Comparison of ENCODE assay signal across 8 cellular contexts in genomic region chr11:108593214-108593909, GRCh38. TPM values are rescaled to one million over a fixed set of nuclear protein-coding genes. Genes with fewer than 3 reads are reported as not detected.
DNase-seq lines count a peak whose midpoint lies in the region; ATAC-seq and TF ChIP-seq lines count a peak whose summit lies in the region.

TSS of gene EXPH5 (minus strand) at chr11:108593768. CDS start at chr11:108593536, 232 bp downstream.

- H3K9ac ChIP-seq in adipocyte (ENCODE audit: low read length) = peak within 1 kb of the TSS; percentile 52
- no peak within 1 kb of the TSS for H3K9ac ChIP-seq in parathyroid adenoma

- no peak for TF ChIP-seq POLR2A in heart left ventricle (IDR thresholded peaks at IDR 0.05)
- TF ChIP-seq POLR2A in transverse colon (IDR thresholded peaks at IDR 0.05) = peak; percentile 89

- H3K27me3 ChIP-seq in adipocyte (replicated peaks; ENCODE audit: control insufficient read depth, insufficient read depth, low read length) (peaks cover 31% of the 10 kb centered on the region), heart left ventricle (peaks cover 0 to 41% (median 2%) of the 10 kb centered on the region in 9 donors), parathyroid adenoma (ENCODE audit: control insufficient read depth, insufficient read depth, low read length) (no peaks in the 10 kb centered on the region), transverse colon (peaks cover 15% of the 10 kb centered on the region)

- in situ Hi-C loops in transverse colon (cut with MboI; ENCODE audit: low pct_ligation_motif_present in 1 of 4, low pct_unique_long_range_greater_than_20kb in 1 of 4, low sequenced_read_pairs in 3 of 4) = no loop called here

- intact Hi-C loops in heart left ventricle (cut with DNase I) (loop anchor here in 1 of 10 donors (1.0 kb wide), 1 partner anchor 126 kb away; the partner anchor contains the start of gene C11orf65), transverse colon (cut with DNase I; ENCODE audit: low total_unique reads) (no loop called here)

- peak within 1 kb of the TSS; percentile 81 for H3K4me2 ChIP-seq in parathyroid adenoma (ENCODE audit: low read length)

- peak within 1 kb of the TSS in 1 of 12 donors; percentile 26 for H3K27ac ChIP-seq in heart left ventricle
- peak within 1 kb of the TSS; percentile 86 for H3K27ac ChIP-seq in parathyroid adenoma
- peak within 1 kb of the TSS; percentile 83 to 91 (median 85) for H3K27ac ChIP-seq in transverse colon

- ATAC-seq in HG02763 (IDR thresholded peaks at IDR 0.05; ENCODE audit: unreplicated experiment) (peak; percentile 92), heart left ventricle (peak; percentile 92 to 100 (median 98))

- H3K79me2 ChIP-seq in parathyroid adenoma = no peaks in the 10 kb centered on the region

- WGBS in heart left ventricle, 4 donors = 0 to 1% (median 1%) methylated on average over 36 to 37 of the region's 37 CpGs
- 0 to 1% methylated on average over 1 to 35 of the region's 37 CpGs for WGBS in transverse colon (ENCODE audit: low coverage in 1 of 2), 2 donors

- TF ChIP-seq CTCF in GM12865 (IDR thresholded peaks at IDR 0.05; ENCODE audit: insufficient read depth, low read depth, low read length, missing control alignments) (no peak), heart left ventricle (IDR thresholded peaks at IDR 0.05) (no peak), parathyroid adenoma (IDR thresholded peaks at IDR 0.05) (no peak), transverse colon (IDR thresholded peaks at IDR 0.05) (no peak)

- peak within 1 kb of the TSS; percentile 81 for H2AFZ ChIP-seq in parathyroid adenoma

- H3K9me3 ChIP-seq in adipocyte (ENCODE audit: control insufficient read depth, low read length) (no peaks in the 10 kb centered on the region), heart left ventricle (no peaks in the 10 kb centered on the region), parathyroid adenoma (ENCODE audit: control insufficient read depth, low read length) (no peaks in the 10 kb centered on the region), transverse colon (no peaks in the 10 kb centered on the region)

- H3K4me1 ChIP-seq in adipocyte (ENCODE audit: control insufficient read depth, insufficient read depth, low read length) = peaks cover 10% of the 10 kb centered on the region
- peaks cover 0 to 11% (median 3%) of the 10 kb centered on the region in 12 donors for H3K4me1 ChIP-seq in heart left ventricle
- H3K4me1 ChIP-seq in parathyroid adenoma = no peaks in the 10 kb centered on the region
- H3K4me1 ChIP-seq in transverse colon = peaks cover 6 to 17% (median 12%) of the 10 kb centered on the region in 4 donors

- DNase-seq in GM12865 (ENCODE audit: low read depth) = peak; percentile 91
- peak; percentile 99 for DNase-seq in NCI-H1105 treated with DMSO at 0.1 percent for 48 hours (lab: John Stamatoyannopoulos, UW)
- DNase-seq in SW480 (ENCODE audit: low spot score) = peak; percentile 100
- DNase-seq in adipocyte (ENCODE audit: low read depth) = peak; percentile 82
- DNase-seq in heart left ventricle = peak; percentile 78 to 88 (median 85)
- DNase-seq in transverse colon = peak; percentile 97

- TF ChIP-seq EP300 in transverse colon (IDR thresholded peaks at IDR 0.05; ENCODE audit: low read depth) = no peak

- H3K36me3 ChIP-seq in adipocyte (ENCODE audit: control insufficient read depth, insufficient read depth, low read length, severe bottlenecking) (no peaks in the 10 kb centered on the region), heart left ventricle (no peaks in the 10 kb centered on the region), parathyroid adenoma (ENCODE audit: control insufficient read depth, insufficient read depth, low read length) (no peaks in the 10 kb centered on the region), transverse colon (no peaks in the 10 kb centered on the region)

- H3K4me3 ChIP-seq in GM12865 (ENCODE audit: low read depth, low read length) (peak within 1 kb of the TSS; percentile 97), adipocyte (ENCODE audit: low read length) (peak within 1 kb of the TSS; percentile 82), heart left ventricle (peak within 1 kb of the TSS; percentile 37 to 77 (median 70)), parathyroid adenoma (ENCODE audit: low read depth, low read length) (peak within 1 kb of the TSS; percentile 77), transverse colon (peak within 1 kb of the TSS; percentile 44 to 83 (median 64))

RNA-seq across cellular contexts. Expression of gene EXPH5, which starts in this region (rescaled TPM):
- total RNA-seq in heart left ventricle = 1 to 10 TPM in 6 of 9 donors, under 1 TPM in 3; 0.37 to 4.2 (median 1.3) TPM
- under 1 TPM; 0.14 to 0.27 TPM for polyA plus RNA-seq in heart left ventricle
- total RNA-seq in transverse colon = 10 to 100 TPM; 19.8 to 73.8 (median 33.2) TPM
